8 cellular contexts compared by ENCODE assay signal in genomic region chr3:124032351-124032880, GRCh38. TPM values are rescaled to one million over a fixed set of nuclear protein-coding genes. Genes with fewer than 3 reads are reported as not detected.
DNase-seq lines count a peak whose midpoint lies in the region; ATAC-seq, FAIRE-seq and TF ChIP-seq lines count a peak whose summit lies in the region.

No MANE protein-coding gene starts in this region.

- H3K4me1 ChIP-seq in astrocyte (ENCODE audit: insufficient read depth, low read length) (peaks cover 18% of the 10 kb centered on the region), gastrocnemius medialis (peaks cover 6 to 12% of the 10 kb centered on the region in 2 donors), OCI-LY7 (ENCODE audit: insufficient read depth, low read length, poor library complexity, severe bottlenecking) (no peaks in the 10 kb centered on the region)

- H3K27me3 ChIP-seq in astrocyte (ENCODE audit: insufficient read depth, low read length): no peaks in the 10 kb centered on the region
- H3K27me3 ChIP-seq in gastrocnemius medialis: no peaks in the 10 kb centered on the region

- peaks cover 4% of the 10 kb centered on the region for H3K27me3 Mint-ChIP-seq in astrocyte (ENCODE audit: low read depth, unreplicated experiment)

- ATAC-seq in gastrocnemius medialis (peak; percentile 67 to 74), GM21723 (IDR thresholded peaks at IDR 0.05; ENCODE audit: unreplicated experiment) (no peak)

- H4K20me1 ChIP-seq in astrocyte (ENCODE audit: insufficient read depth, low read length) (peaks cover 33% of the 10 kb centered on the region), OCI-LY7 (ENCODE audit: insufficient read depth, low read length) (no peaks in the 10 kb centered on the region)

- H3K4me1 Mint-ChIP-seq in astrocyte (ENCODE audit: low read depth, unreplicated experiment): peaks cover 16% of the 10 kb centered on the region

- H3K79me2 ChIP-seq in astrocyte (ENCODE audit: insufficient read depth, low read length) (peaks cover 36% of the 10 kb centered on the region), OCI-LY7 (ENCODE audit: insufficient read depth, low read depth, low read length) (no peaks in the 10 kb centered on the region)

- H3K36me3 ChIP-seq in astrocyte (ENCODE audit: insufficient read depth, low read length) (no peaks in the 10 kb centered on the region), gastrocnemius medialis (no peaks in the 10 kb centered on the region), OCI-LY7 (ENCODE audit: insufficient read depth, low read length) (no peaks in the 10 kb centered on the region)

- DNase-seq in EH (ENCODE audit: low read depth) (peak; percentile 50), NCI-H187 treated with DMSO at 0.1 percent for 48 hours (lab: John Stamatoyannopoulos, UW) (peak; percentile 52), astrocyte (ENCODE audit: low read depth) (no peak), gastrocnemius medialis (peak; percentile 16 to 65), OCI-LY7 (ENCODE audit: low spot score) (no peak), cortex of kidney (lab: John Stamatoyannopoulos, UW) (no peak)

- no peak overlapping the region for H3K27ac Mint-ChIP-seq in astrocyte (ENCODE audit: unreplicated experiment)

- BruUV-seq in OCI-LY7 (replicated peaks; lab: Mats Ljungman, UMichigan): no TSS peak

- no peak for FAIRE-seq in astrocyte (lab: Jason Lieb, UNC)

- H3K4me3 Mint-ChIP-seq in astrocyte (ENCODE audit: unreplicated experiment): peak overlapping the region; percentile 83

- peak in 1 of 2 donors; percentile 16 for TF ChIP-seq POLR2A in gastrocnemius medialis (IDR thresholded peaks at IDR 0.05)

- H3K27ac ChIP-seq in astrocyte (ENCODE audit: low read depth, low read length): peak overlapping the region; percentile 44
- peak overlapping the region; percentile 85 to 95 (median 90) for H3K27ac ChIP-seq in gastrocnemius medialis
- H3K27ac ChIP-seq in OCI-LY7 (ENCODE audit: low read depth, low read length, poor library complexity, severe bottlenecking): no peak overlapping the region

- TF ChIP-seq CTCF in astrocyte (IDR thresholded peaks at IDR 0.05; ENCODE audit: insufficient read depth, low read depth, low read length) (no peak), gastrocnemius medialis (IDR thresholded peaks at IDR 0.05 in 4 of 5, conservative IDR thresholded peaks at IDR 0.05 in 1 of 5) (no peak), OCI-LY7 (conservative IDR thresholded peaks at IDR 0.05; ENCODE audit: low read length) (no peak)

- peaks cover 2% of the 10 kb centered on the region for H3K36me3 Mint-ChIP-seq in astrocyte (ENCODE audit: low read depth, unreplicated experiment)

- intact Hi-C loops in gastrocnemius medialis (cut with DNase I; ENCODE audit: low total_unique reads): loop anchor here (2.0 to 5.0 kb wide), 3 partner anchors 46 to 245 kb away; partner anchors contain the start of gene CCDC14
- intact Hi-C loops in OCI-LY7 (cut with micrococcal nuclease; ENCODE audit: unreplicated experiment): no loop called here

- H3K4me3 ChIP-seq in astrocyte (ENCODE audit: insufficient read depth, low read depth, low read length): peak overlapping the region; percentile 83
- H3K4me3 ChIP-seq in iPS-11a (ENCODE audit: low read depth, low read length): peak overlapping the region; percentile 56
- H3K4me3 ChIP-seq in gastrocnemius medialis: peak overlapping the region; percentile 80 to 89 (median 84)
- no peak overlapping the region for H3K4me3 ChIP-seq in OCI-LY7 (ENCODE audit: low read depth, low read length, poor library complexity, severe bottlenecking)

- H3K9ac ChIP-seq in astrocyte (ENCODE audit: low read length): peak overlapping the region; percentile 82

- CTCF ChIA-PET in OCI-LY7 (lab: Charles Lee; ENCODE audit: unreplicated experiment): no interaction called here

- H3K9me3 ChIP-seq in astrocyte (ENCODE audit: insufficient read depth, low read depth, low read length) (no peaks in the 10 kb centered on the region), gastrocnemius medialis (no peaks in the 10 kb centered on the region), OCI-LY7 (ENCODE audit: low read length) (no peaks in the 10 kb centered on the region)

- in situ Hi-C loops in gastrocnemius medialis (cut with MboI; ENCODE audit: low sequenced_read_pairs in 4 of 4): no loop called here

- H3K4me2 ChIP-seq in astrocyte (ENCODE audit: low read length) (peak overlapping the region; percentile 100), OCI-LY7 (ENCODE audit: low read length) (no peak overlapping the region)

- H2AFZ ChIP-seq in astrocyte (ENCODE audit: low read depth, low read length) (peak overlapping the region; percentile 98), OCI-LY7 (ENCODE audit: low read length) (no peak overlapping the region)

- POLR2A ChIA-PET in OCI-LY7 (lab: Charles Lee): no interaction called here

- no peaks in the 10 kb centered on the region for H3K9me2 ChIP-seq in OCI-LY7 (ENCODE audit: insufficient read depth, low read length)

- no peaks in the 10 kb centered on the region for H3K9me3 Mint-ChIP-seq in astrocyte (ENCODE audit: unreplicated experiment)

RNA-seq across cellular contexts. Expression of gene KALRN, which starts 0.8 kb away (rescaled TPM):
- total RNA-seq in astrocyte (28.6 and 29.2 TPM in 2 replicates), gastrocnemius medialis (10 to 100 TPM; 25.4 to 47.0 (median 30.7) TPM), OCI-LY7 (2022) (not detected in 2 replicates)
- total RNA-seq in OCI-LY7 (2014; rRNA removed; shearing (Covaris generic)): 0.09 TPM in 1 of 2 replicates, not detected in the other

RNA-seq across cellular contexts. Expression of gene ROPN1, which starts 40.5 kb away (rescaled TPM):
- total RNA-seq in astrocyte (not detected in 2 replicates), gastrocnemius medialis (not detected), OCI-LY7 (2022) (not detected in 2 replicates)
- total RNA-seq in OCI-LY7 (2014; rRNA removed; shearing (Covaris generic)): not detected in 2 replicates

Comparison
In these comparisons a context has a peak if more than half of its experiments do, and no peak if none do; other contexts are left out.
1. DNase-seq: peak in EH (single experiment), NCI-H187 treated with DMSO at 0.1 percent for 48 hours (single experiment) and gastrocnemius medialis (2 of 2); none in astrocyte (single experiment), OCI-LY7 (single experiment) and cortex of kidney (single experiment).
2. RNA of gene KALRN, which starts 0.8 kb away (total RNA-seq): 25.4 to 47.0 TPM in gastrocnemius medialis and 28.6 to 29.2 TPM in astrocyte; 0.09 TPM in OCI-LY7; every median in the first group is over 10 times any median in the second.